In genomic region chr5:177249761-177250537, GRCh38 we compare ENCODE assay signal across 1 cellular context.
TF ChIP-seq lines count a peak whose summit lies in the region.

No MANE protein-coding gene starts in this region.

TF ChIP-seq in WTC11, 78 proteins besides CTCF, POLR2A, EP300 and RAD21 (continued from another document):
- TF ChIP-seq AFF4 (CRISPR knock-in tag; IDR thresholded peaks at IDR 0.05; ENCODE audit: borderline replicate concordance): no peak
- TF ChIP-seq ZNF512 (CRISPR knock-in tag; IDR thresholded peaks at IDR 0.05; ENCODE audit: borderline replicate concordance): no peak
- no peak for TF ChIP-seq ZSCAN18 (CRISPR knock-in tag; IDR thresholded peaks at IDR 0.05)
TF ChIP-seq in WTC11: peak in this region for 0.
